ENCODE assay signal across 20 cellular contexts in genomic region chrX:41958861-41959260, GRCh38.
"Had no signal": no experiment of that assay in that cellular context is flagged by ENCODE, and none has a peak within 500 bp of the region (broad histone marks: within the 10 kb centered on the region; RNA-seq: fewer than 3 reads in every experiment).

No MANE protein-coding gene starts in this region.

- H3K9me3 Mint-ChIP-seq: naive thymus-derived CD8-positive, alpha-beta T cell; stimulated activated naive B cell treated with anti-CD40 and anti-IgM and Interleukin-4, amounts not matched to agents 10 μg/mL and 1 μg/mL and 100 μg/mL, for 72 hours had no signal

- FAIRE-seq: endometrium, islet of Langerhans had no signal

- ATAC-seq: gastrocnemius medialis; heart right ventricle; left lobe of liver; mucosa of descending colon; naive thymus-derived CD8-positive, alpha-beta T cell; sciatic nerve; stimulated activated naive B cell treated with anti-CD40 and anti-IgM and Interleukin-4, amounts not matched to agents 10 μg/mL and 1 μg/mL and 100 μg/mL, for 72 hours had no signal

- H3K27ac Mint-ChIP-seq: naive thymus-derived CD8-positive, alpha-beta T cell; stimulated activated naive B cell treated with anti-CD40 and anti-IgM and Interleukin-4, amounts not matched to agents 10 μg/mL and 1 μg/mL and 100 μg/mL, for 72 hours had no signal

- H3K36me3 ChIP-seq: esophagus muscularis mucosa, gastrocnemius medialis, heart right ventricle, spleen had no signal

- H3K4me1 ChIP-seq: esophagus muscularis mucosa, gastrocnemius medialis, spleen had no signal

- DNase-seq: effector memory CD4-positive, alpha-beta T cell; gastrocnemius medialis; heart right ventricle; hypothalamus; mammary epithelial cell; mucosa of descending colon; naive thymus-derived CD8-positive, alpha-beta T cell; posterior cingulate gyrus; spleen; stimulated activated CD4-positive, alpha-beta T cell treated with anti-CD3 and anti-CD28 coated beads, Interleukin-15, amount 100 ng/mL, for 24 hours; stimulated activated CD4-positive, alpha-beta T cell treated with anti-CD3 and anti-CD28 coated beads, Interleukin-1b, Interleukin-23, amount 100 ng/mL, for 48 hours; stimulated activated CD4-positive, alpha-beta T cell treated with anti-CD3 and anti-CD28 coated beads, Interleukin-4, amount 100 ng/mL, for 24 hours; stimulated activated naive B cell treated with anti-CD40 and anti-IgM and Interleukin-4, amounts not matched to agents 10 μg/mL and 1 μg/mL and 100 μg/mL, for 72 hours; trophoblast cell had no signal

- H3K4me3 Mint-ChIP-seq: naive thymus-derived CD8-positive, alpha-beta T cell; neural crest cell; stimulated activated naive B cell treated with anti-CD40 and anti-IgM and Interleukin-4, amounts not matched to agents 10 μg/mL and 1 μg/mL and 100 μg/mL, for 72 hours had no signal

- H3K9me3 ChIP-seq: esophagus muscularis mucosa, gastrocnemius medialis, heart right ventricle, mucosa of descending colon, spleen had no signal

- H3K36me3 Mint-ChIP-seq: naive thymus-derived CD8-positive, alpha-beta T cell; stimulated activated naive B cell treated with anti-CD40 and anti-IgM and Interleukin-4, amounts not matched to agents 10 μg/mL and 1 μg/mL and 100 μg/mL, for 72 hours had no signal

- H3K27me3 ChIP-seq: esophagus muscularis mucosa, gastrocnemius medialis had no signal

- H3K27me3 Mint-ChIP-seq: naive thymus-derived CD8-positive, alpha-beta T cell had no signal

- H3K4me1 Mint-ChIP-seq: neural crest cell; stimulated activated naive B cell treated with anti-CD40 and anti-IgM and Interleukin-4, amounts not matched to agents 10 μg/mL and 1 μg/mL and 100 μg/mL, for 72 hours had no signal

- H3K27ac ChIP-seq: esophagus muscularis mucosa, gastrocnemius medialis, heart right ventricle, spleen had no signal

- H3K4me3 ChIP-seq: esophagus muscularis mucosa, gastrocnemius medialis, heart right ventricle, mucosa of descending colon, spleen had no signal
